29 cellular contexts compared by ENCODE assay signal in genomic region chr11:89355649-89356048, GRCh38.
"Had no signal": no experiment of that assay in that cellular context is flagged by ENCODE, and none has a peak within 500 bp of the region (broad histone marks: within the 10 kb centered on the region; RNA-seq: fewer than 3 reads in every experiment).

No MANE protein-coding gene starts in this region.

- ATAC-seq: activated CD8-positive, alpha-beta memory T cell treated with anti-CD3 and anti-CD28 coated beads, Interleukin-2, amount 10 ng/mL, durations not matched to agents 7 days and 5 days; activated naive CD8-positive, alpha-beta T cell treated with anti-CD3 and anti-CD28 coated beads, Interleukin-2, amount 50 U/mL, for 24 hours; Panc1 had no signal

- H3K27me3 ChIP-seq: brain microvascular endothelial cell, SJCRH30 had no signal

- H3K4me3 ChIP-seq: SJCRH30, SK-N-MC had no signal

- H3K36me3 ChIP-seq: brain microvascular endothelial cell, SJCRH30, WERI-Rb-1 had no signal

- H3K27ac ChIP-seq: brain microvascular endothelial cell, SJCRH30, SK-N-MC, WERI-Rb-1 had no signal

- DNase-seq: activated CD4-positive, alpha-beta memory T cell treated with anti-CD3 and anti-CD28 coated beads, Interleukin-2, amount 10 ng/mL, durations not matched to agents 7 days and 5 days; activated CD4-positive, alpha-beta T cell treated with anti-CD3 and anti-CD28 coated beads for 1 hour; activated CD4-positive, alpha-beta T cell treated with anti-CD3 and anti-CD28 coated beads for 48 hours; activated CD4-positive, CD25-positive, alpha-beta regulatory T cell; activated CD8-positive, alpha-beta memory T cell treated with anti-CD3 and anti-CD28 coated beads for 24 hours; activated CD8-positive, alpha-beta memory T cell treated with anti-CD3 and anti-CD28 coated beads, Interleukin-2, amount 10 ng/mL, durations not matched to agents 7 days and 5 days; activated CD8-positive, alpha-beta memory T cell treated with anti-CD3 and anti-CD28 coated beads, Interleukin-2, amount 50 U/mL, for 48 hours; activated effector memory CD4-positive, alpha-beta T cell treated with Interleukin-2 at 50 U/mL for 16 hours; activated naive CD4-positive, alpha-beta T cell treated with anti-CD3 and anti-CD28 coated beads, Interleukin-2, amount 10 ng/mL, durations not matched to agents 7 days and 5 days; activated naive CD8-positive, alpha-beta T cell treated with anti-CD3 and anti-CD28 coated beads, Interleukin-2, amount 50 U/mL, for 24 hours; activated T-cell treated with anti-CD3 and anti-CD28 coated beads, Interleukin-2, amount 50 U/mL, for 48 hours; anterior cingulate cortex; brain microvascular endothelial cell; NCI-H1105; NCI-H1417 treated with DMSO at 0.1 percent for 48 hours; NCI-H1694; NCI-H1930; NCI-H2081 treated with DMSO at 0.1 percent for 48 hours; NCI-H226; NCI-H446 treated with DMSO at 0.1 percent for 48 hours; NCI-H524; NCI-H69; Right ventricle myocardium superior; RPMI8226; SJCRH30; T1000; WERI-Rb-1 had no signal

- H3K9me3 ChIP-seq: SJCRH30 had no signal

- H3K4me1 ChIP-seq: SJCRH30 had no signal
